ENCODE assay signal across 8 cellular contexts in the genomic region with DNA sequence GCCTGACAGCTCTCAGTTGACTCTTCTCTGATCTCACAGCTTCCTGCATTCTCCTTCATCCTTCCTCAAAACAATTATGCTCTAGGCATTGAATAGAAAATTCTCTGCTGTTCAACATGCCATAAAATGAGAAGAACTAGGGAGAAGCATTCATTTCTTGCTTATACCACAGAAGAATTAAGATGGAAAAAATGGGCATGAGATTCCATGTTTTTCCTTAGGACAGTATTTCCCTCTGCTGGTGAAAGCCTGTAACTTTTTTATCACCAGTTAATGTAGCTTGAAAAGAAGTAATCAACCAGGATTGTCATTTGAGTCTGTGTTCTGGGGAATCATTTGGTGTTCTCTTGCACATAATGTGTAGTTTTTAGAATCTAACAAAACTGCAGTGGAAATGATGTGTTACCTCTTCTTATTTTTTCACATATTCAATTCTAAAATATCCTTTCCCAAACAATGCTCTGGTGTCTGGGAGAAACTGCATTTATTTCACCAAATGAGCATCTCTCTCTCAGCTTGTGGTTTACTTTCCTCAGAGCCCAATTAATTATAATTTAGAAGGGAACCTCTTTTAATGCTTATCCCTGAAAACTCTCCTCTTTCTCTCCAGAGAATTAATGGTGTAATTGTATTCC.
DNase-seq lines count a peak whose midpoint lies in the region; ATAC-seq and TF ChIP-seq lines count a peak whose summit lies in the region.

No MANE protein-coding gene starts in this region.

- TF ChIP-seq CTCF in glutamatergic neuron (IDR thresholded peaks at IDR 0.05; ENCODE audit: partially characterized antibody, unreplicated experiment), result peak; percentile 87
- peak; percentile 67 to 78 (median 77) for TF ChIP-seq CTCF in testis (IDR thresholded peaks at IDR 0.05)

- H3K27me3 ChIP-seq in testis, result no peaks in the 10 kb centered on the region
- H3K27me3 ChIP-seq in CD8-positive, alpha-beta memory T cell (ENCODE audit: insufficient read depth, low read length, poor library complexity, severe bottlenecking), result no peaks in the 10 kb centered on the region

- H3K4me3 Mint-ChIP-seq in glutamatergic neuron (ENCODE audit: unreplicated experiment), result no peak overlapping the region
- no peak overlapping the region for H3K4me3 Mint-ChIP-seq in CD8-positive, alpha-beta memory T cell
- H3K4me3 Mint-ChIP-seq in stimulated activated naive CD8-positive, alpha-beta T cell treated with anti-CD3 and anti-CD28 coated beads, Interleukin-15, amount 100 ng/mL, for 72 hours, result no peak overlapping the region

- POLR2A ChIA-PET in CD8-positive, alpha-beta memory T cell (lab: Charles Lee), result no interaction called here

- H3K4me3 ChIP-seq in testis, result no peak overlapping the region
- no peak overlapping the region for H3K4me3 ChIP-seq in CD8-positive, alpha-beta memory T cell (ENCODE audit: low read length)

- CTCF ChIA-PET in CD8-positive, alpha-beta memory T cell (lab: Charles Lee), result no interaction called here

- H3K27me3 Mint-ChIP-seq in glutamatergic neuron (ENCODE audit: unreplicated experiment), result no peaks in the 10 kb centered on the region
- no peaks in the 10 kb centered on the region for H3K27me3 Mint-ChIP-seq in CD8-positive, alpha-beta memory T cell
- H3K27me3 Mint-ChIP-seq in stimulated activated naive CD8-positive, alpha-beta T cell treated with anti-CD3 and anti-CD28 coated beads, Interleukin-15, amount 100 ng/mL, for 72 hours, result peaks cover 20% of the 10 kb centered on the region

- H3K27ac Mint-ChIP-seq in glutamatergic neuron (ENCODE audit: unreplicated experiment), result no peak overlapping the region
- H3K27ac Mint-ChIP-seq in CD8-positive, alpha-beta memory T cell, result no peak overlapping the region
- no peak overlapping the region for H3K27ac Mint-ChIP-seq in stimulated activated naive CD8-positive, alpha-beta T cell treated with anti-CD3 and anti-CD28 coated beads, Interleukin-15, amount 100 ng/mL, for 72 hours

- H3K4me1 Mint-ChIP-seq in glutamatergic neuron (ENCODE audit: low read depth, unreplicated experiment), result no peaks in the 10 kb centered on the region
- no peaks in the 10 kb centered on the region for H3K4me1 Mint-ChIP-seq in CD8-positive, alpha-beta memory T cell
- H3K4me1 Mint-ChIP-seq in stimulated activated naive CD8-positive, alpha-beta T cell treated with anti-CD3 and anti-CD28 coated beads, Interleukin-15, amount 100 ng/mL, for 72 hours, result no peaks in the 10 kb centered on the region

- TF ChIP-seq POLR2A in testis (IDR thresholded peaks at IDR 0.05), result no peak

- DNase-seq in NCI-H510A treated with DMSO at 0.1 percent for 48 hours (lab: John Stamatoyannopoulos, UW), result peak; percentile 9
- DNase-seq in NCI-H510A (lab: John Stamatoyannopoulos, UW), result no peak
- DNase-seq in glutamatergic neuron, result no peak
- DNase-seq in testis, result no peak
- no peak for DNase-seq in CD8-positive, alpha-beta memory T cell
- DNase-seq in stimulated activated naive CD8-positive, alpha-beta T cell treated with anti-CD3 and anti-CD28 coated beads, Interleukin-15, amount 100 ng/mL, for 72 hours, result no peak

- no peaks in the 10 kb centered on the region for H3K9me3 ChIP-seq in testis
- no peaks in the 10 kb centered on the region for H3K9me3 ChIP-seq in CD8-positive, alpha-beta memory T cell (ENCODE audit: low read length)

- ATAC-seq in SK-N-SH treated with all-trans-retinoic acid at 6 μM for 48 hours, result peak; percentile 86
- ATAC-seq in GM18907 (IDR thresholded peaks at IDR 0.05; ENCODE audit: unreplicated experiment), result no peak
- no peak for ATAC-seq in stimulated activated naive CD8-positive, alpha-beta T cell treated with anti-CD3 and anti-CD28 coated beads, Interleukin-15, amount 100 ng/mL, for 72 hours

- H3K27ac ChIP-seq in testis, result no peak overlapping the region
- H3K27ac ChIP-seq in CD8-positive, alpha-beta memory T cell (ENCODE audit: low read depth, low read length), result no peak overlapping the region

- no peaks in the 10 kb centered on the region for H3K9me3 Mint-ChIP-seq in glutamatergic neuron (ENCODE audit: unreplicated experiment)
- peaks cover 0 to 4% (median 0%) of the 10 kb centered on the region in 5 donors for H3K9me3 Mint-ChIP-seq in CD8-positive, alpha-beta memory T cell
- H3K9me3 Mint-ChIP-seq in stimulated activated naive CD8-positive, alpha-beta T cell treated with anti-CD3 and anti-CD28 coated beads, Interleukin-15, amount 100 ng/mL, for 72 hours, result no peaks in the 10 kb centered on the region

- no peaks in the 10 kb centered on the region for H3K36me3 Mint-ChIP-seq in glutamatergic neuron (ENCODE audit: unreplicated experiment)
- no peaks in the 10 kb centered on the region for H3K36me3 Mint-ChIP-seq in CD8-positive, alpha-beta memory T cell

- H3K4me1 ChIP-seq in testis, result no peaks in the 10 kb centered on the region
- no peaks in the 10 kb centered on the region for H3K4me1 ChIP-seq in CD8-positive, alpha-beta memory T cell (ENCODE audit: insufficient read depth, low read length)

- H3K36me3 ChIP-seq in testis (ENCODE audit: low read depth, missing control alignments), result no peaks in the 10 kb centered on the region
- H3K36me3 ChIP-seq in CD8-positive, alpha-beta memory T cell (ENCODE audit: insufficient read depth, low read length), result no peaks in the 10 kb centered on the region

- intact Hi-C loops in testis (cut with DNase I; ENCODE audit: low total_unique reads), result no loop called here

TF ChIP-seq in SK-N-SH treated with all-trans-retinoic acid at 6 μM for 48 hours, 23 proteins besides CTCF, POLR2A, EP300 and RAD21:
- no peak for TF ChIP-seq BACH2 (CRISPR knock-in tag; IDR thresholded peaks at IDR 0.05; ENCODE audit: borderline replicate concordance)
- TF ChIP-seq ZNF8 (CRISPR knock-in tag; IDR thresholded peaks at IDR 0.05), result no peak
- TF ChIP-seq ESRRG (CRISPR knock-in tag; IDR thresholded peaks at IDR 0.05), result no peak
- no peak for TF ChIP-seq PPARA (CRISPR knock-in tag; IDR thresholded peaks at IDR 0.05; ENCODE audit: borderline replicate concordance)
- TF ChIP-seq TOX (CRISPR knock-in tag; IDR thresholded peaks at IDR 0.05; ENCODE audit: borderline replicate concordance), result no peak
- TF ChIP-seq, protein P1, sequence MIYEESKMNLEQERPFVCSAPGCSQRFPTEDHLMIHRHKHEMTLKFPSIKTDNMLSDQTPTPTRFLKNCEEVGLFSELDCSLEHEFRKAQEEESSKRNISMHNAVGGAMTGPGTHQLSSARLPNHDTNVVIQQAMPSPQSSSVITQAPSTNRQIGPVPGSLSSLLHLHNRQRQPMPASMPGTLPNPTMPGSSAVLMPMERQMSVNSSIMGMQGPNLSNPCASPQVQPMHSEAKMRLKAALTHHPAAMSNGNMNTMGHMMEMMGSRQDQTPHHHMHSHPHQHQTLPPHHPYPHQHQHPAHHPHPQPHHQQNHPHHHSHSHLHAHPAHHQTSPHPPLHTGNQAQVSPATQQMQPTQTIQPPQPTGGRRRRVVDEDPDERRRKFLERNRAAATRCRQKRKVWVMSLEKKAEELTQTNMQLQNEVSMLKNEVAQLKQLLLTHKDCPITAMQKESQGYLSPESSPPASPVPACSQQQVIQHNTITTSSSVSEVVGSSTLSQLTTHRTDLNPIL (CRISPR knock-in tag; IDR thresholded peaks at IDR 0.05; ENCODE audit: low read depth), result no peak
- TF ChIP-seq, protein P2, sequence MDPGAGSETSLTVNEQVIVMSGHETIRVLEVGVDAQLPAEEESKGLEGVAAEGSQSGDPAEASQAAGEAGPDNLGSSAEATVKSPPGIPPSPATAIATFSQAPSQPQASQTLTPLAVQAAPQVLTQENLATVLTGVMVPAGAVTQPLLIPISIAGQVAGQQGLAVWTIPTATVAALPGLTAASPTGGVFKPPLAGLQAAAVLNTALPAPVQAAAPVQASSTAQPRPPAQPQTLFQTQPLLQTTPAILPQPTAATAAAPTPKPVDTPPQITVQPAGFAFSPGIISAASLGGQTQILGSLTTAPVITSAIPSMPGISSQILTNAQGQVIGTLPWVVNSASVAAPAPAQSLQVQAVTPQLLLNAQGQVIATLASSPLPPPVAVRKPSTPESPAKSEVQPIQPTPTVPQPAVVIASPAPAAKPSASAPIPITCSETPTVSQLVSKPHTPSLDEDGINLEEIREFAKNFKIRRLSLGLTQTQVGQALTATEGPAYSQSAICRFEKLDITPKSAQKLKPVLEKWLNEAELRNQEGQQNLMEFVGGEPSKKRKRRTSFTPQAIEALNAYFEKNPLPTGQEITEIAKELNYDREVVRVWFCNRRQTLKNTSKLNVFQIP (CRISPR knock-in tag; IDR thresholded peaks at IDR 0.05; ENCODE audit: borderline replicate concordance, low read depth), result no peak
TF ChIP-seq in SK-N-SH treated with all-trans-retinoic acid at 6 μM for 48 hours: peak in this region for 0.
